In genomic region chr17:2054262-2054739, GRCh38 we compare ENCODE assay signal across 6 cellular contexts. TPM values are rescaled to one million over a fixed set of nuclear protein-coding genes. Genes with fewer than 3 reads are reported as not detected.
DNase-seq lines count a peak whose midpoint lies in the region; ATAC-seq, FAIRE-seq and TF ChIP-seq lines count a peak whose summit lies in the region.

No MANE protein-coding gene starts in this region.

- FAIRE-seq in bronchial epithelial cell (lab: Jason Lieb, UNC): no peak

- peaks cover 20% of the 10 kb centered on the region for H3K4me1 Mint-ChIP-seq in osteocyte (ENCODE audit: unreplicated experiment)

- H3K27me3 ChIP-seq in bronchial epithelial cell (ENCODE audit: control insufficient read depth, insufficient read depth, low read length): no peaks in the 10 kb centered on the region

- no peaks in the 10 kb centered on the region for H3K36me3 Mint-ChIP-seq in osteocyte (ENCODE audit: unreplicated experiment)

- H3K36me3 ChIP-seq in bronchial epithelial cell (ENCODE audit: control insufficient read depth, insufficient read depth, low read length): peaks cover 2% of the 10 kb centered on the region

- H3K27ac Mint-ChIP-seq in osteocyte (ENCODE audit: unreplicated experiment): no peak overlapping the region

- DNase-seq in COLO668 (lab: John Stamatoyannopoulos, UW; ENCODE audit: unreplicated experiment) (peak; percentile 25), NCI-H1105 treated with DMSO at 0.1 percent for 48 hours (lab: John Stamatoyannopoulos, UW) (peak; percentile 19), bronchial epithelial cell (ENCODE audit: low read depth) (peak; percentile 21), osteocyte (ENCODE audit: extremely low spot score, unreplicated experiment) (no peak), midbrain (lab: John Stamatoyannopoulos, UW) (no peak)

- TF ChIP-seq CTCF in bronchial epithelial cell (IDR thresholded peaks at IDR 0.05; ENCODE audit: insufficient read depth, low read length, severe bottlenecking) (no peak), osteocyte (IDR thresholded peaks at IDR 0.05) (no peak)

- peaks cover 4% of the 10 kb centered on the region for H3K27me3 Mint-ChIP-seq in osteocyte (ENCODE audit: unreplicated experiment)

- peak overlapping the region; percentile 62 for H3K4me3 Mint-ChIP-seq in osteocyte (ENCODE audit: unreplicated experiment)

- ATAC-seq in HG03521 (IDR thresholded peaks at IDR 0.05; ENCODE audit: unreplicated experiment): no peak

- peak overlapping the region; percentile 43 for H3K4me3 ChIP-seq in bronchial epithelial cell (ENCODE audit: low read depth, low read length)

- H3K9me3 Mint-ChIP-seq in osteocyte (ENCODE audit: unreplicated experiment): no peaks in the 10 kb centered on the region

RNA-seq across cellular contexts. Expression of gene HIC1, which starts 0.6 kb away (rescaled TPM):
- total RNA-seq in bronchial epithelial cell (0.64 and 1.3 TPM in 2 replicates), osteocyte (3.3 and 3.7 TPM in 2 replicates)

RNA-seq across cellular contexts. Expression of gene OVCA2, which starts 12.5 kb away (rescaled TPM):
- total RNA-seq in bronchial epithelial cell (54.4 and 69.0 TPM in 2 replicates), osteocyte (33.2 and 35.9 TPM in 2 replicates)

RNA-seq across cellular contexts. Expression of gene DPH1, which starts 24.3 kb away (rescaled TPM):
- total RNA-seq in bronchial epithelial cell: 10.8 and 14.7 TPM in 2 replicates
- 57.3 and 59.0 TPM in 2 replicates for total RNA-seq in osteocyte

RNA-seq across cellular contexts. Expression of gene RTN4RL1, which starts 29.2 kb away (rescaled TPM):
- total RNA-seq in bronchial epithelial cell: 0.13 and 0.26 TPM in 2 replicates
- 3.7 and 3.8 TPM in 2 replicates for total RNA-seq in osteocyte

Comparison
In these comparisons a context has a peak if more than half of its experiments do, and no peak if none do; other contexts are left out.
1. DNase-seq: peak in COLO668 (single experiment), NCI-H1105 treated with DMSO at 0.1 percent for 48 hours (single experiment) and bronchial epithelial cell (single experiment); none in osteocyte (single experiment) and midbrain (single experiment).